Comparison of ENCODE assay signal across 28 cellular contexts in genomic region chr22:19001204-19001603, GRCh38.
"Had no signal": no experiment of that assay in that cellular context is flagged by ENCODE, and none has a peak within 500 bp of the region (broad histone marks: within the 10 kb centered on the region; RNA-seq: fewer than 3 reads in every experiment).

No MANE protein-coding gene starts in this region.

- H3K4me3 Mint-ChIP-seq: nephron; neural progenitor cell; stimulated activated effector memory CD8-positive, alpha-beta T cell treated with anti-CD3 and anti-CD28 coated beads, Interleukin-12 subunit alpha, Interleukin-12 subunit beta, amount 100 ng/mL, for 72 hours; stimulated activated naive B cell treated with anti-CD40 and anti-IgM and Interleukin-4, amounts not matched to agents 10 μg/mL and 1 μg/mL and 100 μg/mL, for 72 hours; stimulated activated naive CD8-positive, alpha-beta T cell treated with anti-CD3 and anti-CD28 coated beads, Interleukin-15, Interleukin-2, amounts not matched to agents 100 ng/mL and 50 ng/mL, for 24 hours had no signal

- H2AFZ ChIP-seq: neural progenitor cell, parathyroid adenoma had no signal

- H3K36me3 ChIP-seq: neural progenitor cell, ovary, right lobe of liver, sigmoid colon, stomach, thoracic aorta, thyroid gland, tibial nerve, upper lobe of left lung, vagina had no signal

- H3K4me1 ChIP-seq: neural progenitor cell, parathyroid adenoma, psoas muscle, sigmoid colon, stomach, tibial nerve, upper lobe of left lung, vagina had no signal

- H3K4me2 ChIP-seq: neural progenitor cell had no signal

- ATAC-seq: psoas muscle; right cardiac atrium; right lobe of liver; stimulated activated effector memory CD8-positive, alpha-beta T cell treated with anti-CD3 and anti-CD28 coated beads, Interleukin-12 subunit alpha, Interleukin-12 subunit beta, amount 100 ng/mL, for 72 hours; stimulated activated naive B cell treated with anti-CD40 and anti-IgM and Interleukin-4, amounts not matched to agents 10 μg/mL and 1 μg/mL and 100 μg/mL, for 72 hours had no signal

- H3K4me1 Mint-ChIP-seq: nephron; stimulated activated effector memory CD8-positive, alpha-beta T cell treated with anti-CD3 and anti-CD28 coated beads, Interleukin-12 subunit alpha, Interleukin-12 subunit beta, amount 100 ng/mL, for 72 hours; stimulated activated naive B cell treated with anti-CD40 and anti-IgM and Interleukin-4, amounts not matched to agents 10 μg/mL and 1 μg/mL and 100 μg/mL, for 72 hours had no signal

- H3K9me3 Mint-ChIP-seq: stimulated activated effector memory CD8-positive, alpha-beta T cell treated with anti-CD3 and anti-CD28 coated beads, Interleukin-12 subunit alpha, Interleukin-12 subunit beta, amount 100 ng/mL, for 72 hours; stimulated activated naive B cell treated with anti-CD40 and anti-IgM and Interleukin-4, amounts not matched to agents 10 μg/mL and 1 μg/mL and 100 μg/mL, for 72 hours; stimulated activated naive CD8-positive, alpha-beta T cell treated with anti-CD3 and anti-CD28 coated beads, Interleukin-15, Interleukin-2, amounts not matched to agents 100 ng/mL and 50 ng/mL, for 24 hours had no signal

- H3K36me3 Mint-ChIP-seq: neural progenitor cell; stimulated activated effector memory CD8-positive, alpha-beta T cell treated with anti-CD3 and anti-CD28 coated beads, Interleukin-12 subunit alpha, Interleukin-12 subunit beta, amount 100 ng/mL, for 72 hours; stimulated activated naive B cell treated with anti-CD40 and anti-IgM and Interleukin-4, amounts not matched to agents 10 μg/mL and 1 μg/mL and 100 μg/mL, for 72 hours had no signal

- H3K27ac ChIP-seq: neural progenitor cell, ovary, parathyroid adenoma, psoas muscle, right lobe of liver, sigmoid colon, stomach, thoracic aorta, thyroid gland, tibial nerve, upper lobe of left lung, vagina had no signal

- H3K9me3 ChIP-seq: psoas muscle, right lobe of liver, sigmoid colon, stomach, thoracic aorta, thyroid gland, upper lobe of left lung, vagina had no signal

- H3K4me3 ChIP-seq: neural progenitor cell, ovary, psoas muscle, right lobe of liver, sigmoid colon, stomach, thoracic aorta, thyroid gland, tibial nerve, upper lobe of left lung, vagina had no signal

- H3K27me3 ChIP-seq: ovary, right lobe of liver, thyroid gland, upper lobe of left lung, vagina had no signal

- H3K79me2 ChIP-seq: parathyroid adenoma had no signal

- H3K9ac ChIP-seq: neural progenitor cell, parathyroid adenoma had no signal

- DNase-seq: occipital lobe; ovary; posterior cingulate gyrus; psoas muscle; right cardiac atrium; right lobe of liver; sigmoid colon; small intestine; stimulated activated CD4-positive, alpha-beta T cell treated with anti-CD3 and anti-CD28 coated beads, Interleukin-15, amount 100 ng/mL, for 24 hours; stimulated activated CD4-positive, alpha-beta T cell treated with anti-CD3 and anti-CD28 coated beads, Interleukin-2, amount 100 ng/mL, for 24 hours; stimulated activated CD4-positive, alpha-beta T cell treated with anti-CD3 and anti-CD28 coated beads, Interleukin-2, amount 100 ng/mL, for 48 hours; stimulated activated CD4-positive, alpha-beta T cell treated with anti-CD3 and anti-CD28 coated beads, Interleukin-4, amount 100 ng/mL, for 24 hours; stimulated activated naive B cell treated with anti-CD40 and anti-IgM and Interleukin-4, amounts not matched to agents 10 μg/mL and 1 μg/mL and 100 μg/mL, for 72 hours; stimulated activated naive CD4-positive, alpha-beta T cell treated with Interleukin-2 at 50 U/mL for 16 hours; stomach; thyroid gland; trophoblast cell; upper lobe of left lung had no signal

- H3K27ac Mint-ChIP-seq: neural progenitor cell; progenitor cell of endocrine pancreas; stimulated activated effector memory CD8-positive, alpha-beta T cell treated with anti-CD3 and anti-CD28 coated beads, Interleukin-12 subunit alpha, Interleukin-12 subunit beta, amount 100 ng/mL, for 72 hours; stimulated activated naive B cell treated with anti-CD40 and anti-IgM and Interleukin-4, amounts not matched to agents 10 μg/mL and 1 μg/mL and 100 μg/mL, for 72 hours; stimulated activated naive CD8-positive, alpha-beta T cell treated with anti-CD3 and anti-CD28 coated beads, Interleukin-15, Interleukin-2, amounts not matched to agents 100 ng/mL and 50 ng/mL, for 24 hours had no signal

- FAIRE-seq: small intestine, urothelium cell line had no signal
